ENCODE assay signal across 11 cellular contexts in genomic region chrX:72130762-72131231, GRCh38. TPM values are rescaled to one million over a fixed set of nuclear protein-coding genes. Genes with fewer than 3 reads are reported as not detected.
DNase-seq lines count a peak whose midpoint lies in the region; ATAC-seq and TF ChIP-seq lines count a peak whose summit lies in the region.
"Had no signal": no experiment of that assay in that cellular context is flagged by ENCODE, and none has a peak within 500 bp of the region (broad histone marks: within the 10 kb centered on the region; RNA-seq: fewer than 3 reads in every experiment).

No MANE protein-coding gene starts in this region.

- TF ChIP-seq CTCF in dorsolateral prefrontal cortex (IDR thresholded peaks at IDR 0.05 in 54 of 56, conservative IDR thresholded peaks at IDR 0.05 in 2 of 56; ENCODE audit: low read depth in 1 of 56, partially characterized antibody in 56 of 56) (no peak), tibial artery (IDR thresholded peaks at IDR 0.05) (no peak), foreskin keratinocyte (conservative IDR thresholded peaks at IDR 0.05) (no peak)

- H3K4me1 ChIP-seq in tibial artery (peaks cover 0 to 41% (median 8%) of the 10 kb centered on the region in 4 donors), foreskin keratinocyte (no peaks in the 10 kb centered on the region)

- H3K4me3 ChIP-seq in dorsolateral prefrontal cortex (peak overlapping the region; percentile 27 to 74 (median 62)), tibial artery (peak overlapping the region; percentile 60 to 67)

- DNase-seq in NCI-H748 (lab: John Stamatoyannopoulos, UW; ENCODE audit: unreplicated experiment): peak; percentile 38
- DNase-seq in NCI-H748 treated with DMSO at 0.1 percent for 48 hours (lab: John Stamatoyannopoulos, UW): no peak
- DNase-seq in dorsolateral prefrontal cortex: no peak
- peak; percentile 86 for DNase-seq in mesenteric fat pad (ENCODE audit: low spot score)
- DNase-seq in tibial artery: no peak
- no peak for DNase-seq in GOT3 (lab: John Stamatoyannopoulos, UW)
- no peak for DNase-seq in foreskin keratinocyte
- no peak for DNase-seq in NOMO-1 treated with dmso at 0.1 percent for 144 hours (lab: John Stamatoyannopoulos, UW; ENCODE audit: unreplicated experiment)
- DNase-seq: NCI-H2029 treated with DMSO at 0.1 percent for 48 hours had no signal

- intact Hi-C loops in dorsolateral prefrontal cortex (cut with DNase I) (loop anchor here (5.0 kb wide), 1 partner anchor 52 kb away; the partner anchor contains the start of gene PIN4 (in 2 of the 2)), tibial artery (cut with DNase I; ENCODE audit: low total_unique reads) (loop anchor here (5.0 kb wide), 1 partner anchor 128 kb away; no protein-coding TSS in a partner anchor)

- peaks cover 0 to 5% (median 0%) of the 10 kb centered on the region in 3 donors for H3K9me3 ChIP-seq in tibial artery

- peaks cover 0 to 96% (median 37%) of the 10 kb centered on the region in 45 donors for H3K27me3 ChIP-seq in dorsolateral prefrontal cortex
- no peaks in the 10 kb centered on the region for H3K27me3 ChIP-seq in tibial artery
- peaks cover 32% of the 10 kb centered on the region for H3K27me3 ChIP-seq in foreskin keratinocyte

- H3K36me3 ChIP-seq in tibial artery: peaks cover 0 to 9% (median 0%) of the 10 kb centered on the region in 3 donors

- no peak for ATAC-seq in foreskin keratinocyte

- H3K27ac ChIP-seq in dorsolateral prefrontal cortex (peak overlapping the region in 33 of 59 donors; percentile 1 to 82 (median 72)), tibial artery (peak overlapping the region; percentile 80 to 85), foreskin keratinocyte (no peak overlapping the region)
- H3K27ac ChIP-seq: 22Rv1, epithelial cell of prostate had no signal

RNA-seq across cellular contexts. Expression of gene RTL5, which starts 0.9 kb away (rescaled TPM):
- total RNA-seq in dorsolateral prefrontal cortex (10 to 100 TPM; 18.0 to 36.4 (median 27.1) TPM), mesenteric fat pad (7.5 TPM), foreskin keratinocyte (0.14 TPM in 2 replicates)
- polyA plus RNA-seq in foreskin keratinocyte: 0.14 and 0.15 TPM in 2 replicates

RNA-seq across cellular contexts. Expression of gene PIN4, which starts 50.8 kb away (rescaled TPM):
- total RNA-seq in dorsolateral prefrontal cortex (10 to 100 TPM in 107 of 120 experiments, 1 to 10 TPM in 13; 8.5 to 21.1 (median 13.4) TPM), mesenteric fat pad (6.8 TPM), foreskin keratinocyte (22.2 and 23.5 TPM in 2 replicates)
- 36.7 and 41.5 TPM in 2 replicates for polyA plus RNA-seq in foreskin keratinocyte

Comparison
In these comparisons a context has a peak if more than half of its experiments do, and no peak if none do; other contexts are left out.
1. DNase-seq: peak in NCI-H748 (single experiment) and mesenteric fat pad (single experiment); none in NCI-H748 treated with DMSO at 0.1 percent for 48 hours (single experiment), dorsolateral prefrontal cortex (0 of 10), tibial artery (0 of 2), GOT3 (single experiment), foreskin keratinocyte (0 of 2) and NOMO-1 treated with dmso at 0.1 percent for 144 hours (single experiment).